ENCODE assay signal across 8 cellular contexts in genomic region chr17:38750044-38750311, GRCh38. TPM values are rescaled to one million over a fixed set of nuclear protein-coding genes. Genes with fewer than 3 reads are reported as not detected.
DNase-seq lines count a peak whose midpoint lies in the region; ATAC-seq and TF ChIP-seq lines count a peak whose summit lies in the region.

No MANE protein-coding gene starts in this region.

- no peak overlapping the region for H3K27ac Mint-ChIP-seq in T-cell

- H3K27me3 ChIP-seq in rectal smooth muscle tissue (ENCODE audit: control insufficient read depth, insufficient read depth, low read length), result peaks cover 2% of the 10 kb centered on the region

- peaks cover 5% of the 10 kb centered on the region for H3K36me3 ChIP-seq in rectal smooth muscle tissue (ENCODE audit: control insufficient read depth, insufficient read depth, low read length)

- no peaks in the 10 kb centered on the region for H3K4me1 ChIP-seq in rectal smooth muscle tissue (ENCODE audit: control insufficient read depth, insufficient read depth, low read length)

- no peak overlapping the region for H3K27ac ChIP-seq in rectal smooth muscle tissue (ENCODE audit: low read depth, low read length)

- CTCF ChIA-PET in T-cell (lab: Charles Lee), result interaction anchor here in 1 of 2 donors (1.3 kb wide), 1 partner anchor 15 kb away, joined by 5 read pairs; no protein-coding TSS in a partner anchor

- H3K9ac ChIP-seq in rectal smooth muscle tissue (ENCODE audit: low read length), result no peak overlapping the region

- H3K4me1 Mint-ChIP-seq in T-cell, result peaks cover 61 to 63% (median 63%) of the 10 kb centered on the region in 3 donors

- H3K27me3 Mint-ChIP-seq in T-cell, result peaks cover 21 to 46% of the 10 kb centered on the region in 2 donors

- no peaks in the 10 kb centered on the region for H3K9me3 Mint-ChIP-seq in T-cell

- TF ChIP-seq CTCF in GM12864 (IDR thresholded peaks at IDR 0.05; ENCODE audit: low read depth, low read length, missing control alignments) (no peak), fibroblast of the aortic adventitia (IDR thresholded peaks at IDR 0.05; ENCODE audit: insufficient read depth, low read length) (no peak)

- DNase-seq in GM12864 (ENCODE audit: low read depth) (no peak), T-cell (no peak), fibroblast of the aortic adventitia (ENCODE audit: low read depth) (no peak), SIG-M5 (lab: John Stamatoyannopoulos, UW) (no peak), NCI-H2107 (lab: John Stamatoyannopoulos, UW) (no peak), superior temporal gyrus (ENCODE audit: extremely low spot score) (no peak)

- H3K4me3 ChIP-seq in GM12864 (ENCODE audit: low read depth, low read length), result peak overlapping the region; percentile 70
- peak overlapping the region; percentile 86 for H3K4me3 ChIP-seq in fibroblast of the aortic adventitia (ENCODE audit: low read depth, low read length)
- peak overlapping the region; percentile 76 for H3K4me3 ChIP-seq in rectal smooth muscle tissue (ENCODE audit: low read length)

- peaks cover 11% of the 10 kb centered on the region for H3K36me3 Mint-ChIP-seq in T-cell

- H3K4me3 Mint-ChIP-seq in T-cell, result peak overlapping the region; percentile 60 to 88 (median 68)

- no peak for ATAC-seq in T-cell (replicated peaks in 1 of 4)
- ATAC-seq in GM18511 (IDR thresholded peaks at IDR 0.05; ENCODE audit: unreplicated experiment), result no peak

- POLR2A ChIA-PET in T-cell (lab: Charles Lee), result no interaction called here

RNA-seq across cellular contexts. Expression of gene PCGF2, which starts 1.8 kb away (rescaled TPM):
- total RNA-seq in T-cell (under 1 TPM in 3 of 5 donors, not detected in 2; 0.28 to 0.69 (median 0.53) TPM), fibroblast of the aortic adventitia (ENCODE audit: low replicate concordance) (2.9 and 4.8 TPM in 2 replicates)

RNA-seq across cellular contexts. Expression of gene PSMB3, which starts 2.6 kb away (rescaled TPM):
- total RNA-seq in T-cell, result 100 to 1,000 TPM in 3 of 5 donors, 10 to 100 TPM in 2; 81.2 to 116 (median 104) TPM
- total RNA-seq in fibroblast of the aortic adventitia (ENCODE audit: low replicate concordance), result 78.7 and 293 TPM in 2 replicates

RNA-seq across cellular contexts. Expression of gene CISD3, which starts 19.8 kb away (rescaled TPM):
- total RNA-seq in T-cell (10 to 100 TPM; 10.7 to 21.5 (median 17.7) TPM), fibroblast of the aortic adventitia (ENCODE audit: low replicate concordance) (3.4 and 6.5 TPM in 2 replicates)

RNA-seq across cellular contexts. Expression of gene MLLT6, which starts 44.9 kb away (rescaled TPM):
- total RNA-seq in T-cell, result 100 to 1,000 TPM; 412 to 506 (median 480) TPM
- 19.1 and 38.7 TPM in 2 replicates for total RNA-seq in fibroblast of the aortic adventitia (ENCODE audit: low replicate concordance)

RNA-seq across cellular contexts. Expression of gene PIP4K2B, which starts 49.4 kb away (rescaled TPM):
- total RNA-seq in T-cell, result 10 to 100 TPM; 36.4 to 60.3 (median 52.6) TPM
- total RNA-seq in fibroblast of the aortic adventitia (ENCODE audit: low replicate concordance), result 25.2 and 56.8 TPM in 2 replicates
